In the genomic region with DNA sequence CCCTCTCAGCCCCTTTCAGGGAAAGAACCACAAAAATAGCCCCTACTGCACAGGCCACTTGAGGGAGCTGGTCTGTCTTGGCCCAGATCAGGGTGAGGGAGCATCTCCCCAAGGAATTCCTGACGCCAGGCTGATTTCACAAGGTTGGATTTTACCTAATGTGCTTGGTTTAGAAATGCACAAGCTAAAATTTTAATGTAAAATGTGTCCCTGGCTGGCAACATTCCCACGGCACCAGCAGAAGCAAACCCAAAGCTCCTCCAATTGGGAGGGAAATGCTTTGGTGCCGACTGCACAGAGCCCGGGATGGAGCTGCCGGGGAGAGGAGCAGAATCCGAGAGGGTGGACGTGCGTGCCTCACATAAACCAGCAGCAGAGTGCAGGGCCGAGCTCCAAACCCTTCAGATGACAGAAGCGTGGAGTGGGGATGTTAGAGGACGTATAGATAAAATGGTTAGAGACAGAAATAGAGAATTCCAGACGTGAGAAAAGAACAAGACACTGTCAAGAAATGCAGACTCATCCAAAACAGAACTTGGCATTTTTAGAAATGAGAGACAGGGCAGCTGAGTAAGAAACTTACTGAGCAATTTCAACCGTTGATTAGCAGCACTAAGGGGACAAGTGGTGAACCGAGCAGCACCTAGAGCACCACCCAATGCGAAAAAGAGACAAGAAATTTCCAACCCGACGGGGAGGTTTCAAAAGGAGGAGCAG, we compare ENCODE assay signal across 15 cellular contexts. TPM values are rescaled to one million over a fixed set of nuclear protein-coding genes. Genes with fewer than 3 reads are reported as not detected.
A peak's percentile ranks its signal among the peaks of the same experiment; 100 is the strongest.
DNase-seq lines count a peak whose midpoint lies in the region; ATAC-seq and TF ChIP-seq lines count a peak whose summit lies in the region.
"Had no signal": no experiment of that assay in that cellular context is flagged by ENCODE, and none has a peak within 500 bp of the region (broad histone marks: within the 10 kb centered on the region; RNA-seq: fewer than 3 reads in every experiment).

No MANE protein-coding gene starts in this region.

- TF ChIP-seq CTCF in PC-3 (conservative IDR thresholded peaks at IDR 0.05; ENCODE audit: low read depth, low read length) (no peak), neural progenitor cell (IDR thresholded peaks at IDR 0.05) (no peak), Peyer's patch (IDR thresholded peaks at IDR 0.05) (no peak)

- no TSS peak for BruUV-seq in PC-3 (replicated peaks; lab: Mats Ljungman, UMichigan)

- CTCF ChIA-PET in PC-3 (lab: Charles Lee): interaction anchor here (0.6 to 3.4 kb wide), 8 partner anchors 13 to 180 kb away, joined by 3 to 34 read pairs (median 4); no protein-coding TSS in a partner anchor

- no peak overlapping the region for H3K4me3 Mint-ChIP-seq in neural progenitor cell
- H3K4me3 Mint-ChIP-seq: central memory CD8-positive, alpha-beta T cell; effector memory CD8-positive, alpha-beta T cell; T-helper 2 cell treated with Interferon-gamma antibody and Interleukin-4, amounts not matched to agents 5 μg/mL and 100 μg/mL, for 36 hours had no signal

- H3K4me2 ChIP-seq in PC-3 (ENCODE audit: low read length) (peak overlapping the region; percentile 90), neural progenitor cell (no peak overlapping the region)

- in situ Hi-C loops in G401 (cut with HindIII; ENCODE audit: low sequenced_read_pairs): no loop called here

- H3K9me2 ChIP-seq in PC-3 (replicated peaks; ENCODE audit: low read length): no peaks in the 10 kb centered on the region

- no peak for TF ChIP-seq POLR2A in Peyer's patch (IDR thresholded peaks at IDR 0.05)

- no peak overlapping the region for H3K9ac ChIP-seq in PC-3 (ENCODE audit: low read length)
- H3K9ac ChIP-seq in neural progenitor cell: no peak overlapping the region

- no peaks in the 10 kb centered on the region for H3K36me3 ChIP-seq in PC-3 (ENCODE audit: low read depth, low read length)
- H3K36me3 ChIP-seq in neural progenitor cell: no peaks in the 10 kb centered on the region
- H3K36me3 ChIP-seq in Peyer's patch: no peaks in the 10 kb centered on the region
- H3K36me3 ChIP-seq: ovary, suprapubic skin had no signal

- ATAC-seq in PC-3 (0 out of 2 replicates have a peak, but pooled peaks have one; percentile 7), HG02884 (IDR thresholded peaks at IDR 0.05; ENCODE audit: unreplicated experiment) (no peak), HG02852 (IDR thresholded peaks at IDR 0.05; ENCODE audit: unreplicated experiment) (no peak)
- ATAC-seq: effector memory CD8-positive, alpha-beta T cell had no signal

- H3K27ac Mint-ChIP-seq in neural progenitor cell: no peak overlapping the region
- H3K27ac Mint-ChIP-seq: T-helper 2 cell treated with Interferon-gamma antibody and Interleukin-4, amounts not matched to agents 5 μg/mL and 100 μg/mL, for 36 hours had no signal

- DNase-seq in G401 (ENCODE audit: low spot score) (peak; percentile 59), PC-3 (no peak), fibroblast of gingiva (ENCODE audit: low read depth) (peak; percentile 55), neural progenitor cell (ENCODE audit: low spot score) (no peak), NCI-H510A treated with DMSO at 0.1 percent for 48 hours (lab: John Stamatoyannopoulos, UW) (no peak), Peyer's patch (no peak)
- DNase-seq: KG1 had no signal

- peaks cover 10% of the 10 kb centered on the region for H3K27me3 ChIP-seq in PC-3 (ENCODE audit: low read length)
- no peaks in the 10 kb centered on the region for H3K27me3 ChIP-seq in neural progenitor cell
- H3K27me3 ChIP-seq in Peyer's patch: no peaks in the 10 kb centered on the region
- H3K27me3 ChIP-seq: ovary had no signal

- H4K20me1 ChIP-seq in PC-3 (ENCODE audit: low read length) (no peaks in the 10 kb centered on the region), neural progenitor cell (ENCODE audit: low read depth) (no peaks in the 10 kb centered on the region)

- H3K9me3 ChIP-seq in PC-3 (ENCODE audit: low read length) (no peaks in the 10 kb centered on the region), neural progenitor cell (ENCODE audit: low read depth) (no peaks in the 10 kb centered on the region), Peyer's patch (no peaks in the 10 kb centered on the region)
- H3K9me3 ChIP-seq: ovary, suprapubic skin had no signal

- intact Hi-C loops in PC-3 (cut with micrococcal nuclease): loop anchor here (1.0 kb wide), 1 partner anchor 86 kb away; no protein-coding TSS in a partner anchor

- H3K4me3 ChIP-seq in PC-3 (ENCODE audit: low read length) (peak overlapping the region; percentile 60; the same call in 1 of the 2 replicates), neural progenitor cell (no peak overlapping the region), Peyer's patch (no peak overlapping the region)
- H3K4me3 ChIP-seq: ovary, suprapubic skin had no signal

- H3F3A ChIP-seq in PC-3 (ENCODE audit: low read length, unreplicated experiment) (no peaks in the 10 kb centered on the region), neural progenitor cell (ENCODE audit: low read depth) (no peaks in the 10 kb centered on the region)

- H3K4me1 Mint-ChIP-seq in neural progenitor cell: peaks cover 16% of the 10 kb centered on the region
- H3K4me1 Mint-ChIP-seq: central memory CD8-positive, alpha-beta T cell had no signal

- H3K9me3 Mint-ChIP-seq in neural progenitor cell: no peaks in the 10 kb centered on the region
- H3K9me3 Mint-ChIP-seq: central memory CD8-positive, alpha-beta T cell; effector memory CD8-positive, alpha-beta T cell; T-helper 2 cell treated with Interferon-gamma antibody and Interleukin-4, amounts not matched to agents 5 μg/mL and 100 μg/mL, for 36 hours had no signal

- H3K27me3 Mint-ChIP-seq in neural progenitor cell (ENCODE audit: insufficient read depth, low read depth): peaks cover 12% of the 10 kb centered on the region

- peaks cover 12% of the 10 kb centered on the region; the same call in 1 of the 2 replicates for H3K4me1 ChIP-seq in PC-3 (ENCODE audit: insufficient read depth, low read length)
- peaks cover 8% of the 10 kb centered on the region for H3K4me1 ChIP-seq in neural progenitor cell
- peaks cover 0 to 7% (median 0%) of the 10 kb centered on the region in 4 donors for H3K4me1 ChIP-seq in Peyer's patch

- POLR2A ChIA-PET in PC-3 (lab: Charles Lee; ENCODE audit: unreplicated experiment): interaction anchor here (0.6 kb wide), 1 partner anchor 45 kb away, joined by 6 read pairs; no protein-coding TSS in a partner anchor

- H3K27ac ChIP-seq in PC-3 (ENCODE audit: low read length) (no peak overlapping the region), neural progenitor cell (no peak overlapping the region), Peyer's patch (no peak overlapping the region)
- H3K27ac ChIP-seq: HL-60, ovary, suprapubic skin had no signal

- H3K36me3 Mint-ChIP-seq in neural progenitor cell: no peaks in the 10 kb centered on the region

- H2AFZ ChIP-seq in PC-3 (ENCODE audit: low read length): peak overlapping the region; percentile 82; the same call in 1 of the 2 replicates
- peak overlapping the region; percentile 70 for H2AFZ ChIP-seq in neural progenitor cell (replicated peaks)

- no peaks in the 10 kb centered on the region for H3K79me2 ChIP-seq in PC-3 (ENCODE audit: low read length)
- H3K79me2 ChIP-seq in neural progenitor cell (ENCODE audit: low read depth): no peaks in the 10 kb centered on the region

RNA-seq across cellular contexts. Expression of a gene that starts 41.6 kb away (rescaled TPM):
- 5.3 and 13.7 TPM in 2 replicates for total RNA-seq in G401 (2014; rRNA removed; shearing (Covaris generic))
- total RNA-seq in PC-3 (2014; rRNA removed): 22.6 and 29.1 TPM in 2 replicates
- total RNA-seq in neural progenitor cell (ENCODE audit: low replicate concordance): 2.9 and 7.4 TPM in 2 replicates
- 10 to 100 TPM in 1 of 4 donors, 1 to 10 TPM in 3; 2.2 to 11.6 (median 6.4) TPM for total RNA-seq in Peyer's patch

RNA-seq across cellular contexts. Expression of a gene that starts 42.9 kb away (rescaled TPM):
- total RNA-seq in G401 (2014; rRNA removed; shearing (Covaris generic)): not detected in 2 replicates
- total RNA-seq in PC-3 (2014; rRNA removed): 0.23 TPM in 1 of 2 replicates, not detected in the other
- total RNA-seq in neural progenitor cell (ENCODE audit: low replicate concordance): 0.19 TPM in 1 of 2 replicates, not detected in the other
- total RNA-seq in Peyer's patch: 1 to 10 TPM in 1 of 4 donors, under 1 TPM in 2, not detected in 1; 0.35 to 1.1 (median 0.83) TPM
- total RNA-seq: suprapubic skin had no signal

RNA-seq across cellular contexts. Expression of a gene that starts 45.6 kb away (rescaled TPM):
- total RNA-seq in G401 (2014; rRNA removed; shearing (Covaris generic)): not detected in 2 replicates
- total RNA-seq in PC-3 (2014; rRNA removed) (1.7 and 3.0 TPM in 2 replicates), neural progenitor cell (ENCODE audit: low replicate concordance) (0.53 TPM in 1 of 2 replicates, not detected in the other), Peyer's patch (not detected)

RNA-seq across cellular contexts. Expression of a gene that starts 58.5 kb away (rescaled TPM):
- 1.1 and 1.2 TPM in 2 replicates for total RNA-seq in G401 (2014; rRNA removed; shearing (Covaris generic))
- not detected in 2 replicates for total RNA-seq in PC-3 (2014; rRNA removed)
- total RNA-seq in neural progenitor cell (ENCODE audit: low replicate concordance): 0.31 and 0.45 TPM in 2 replicates
- not detected for total RNA-seq in Peyer's patch

Comparison
In these comparisons a context has a peak if more than half of its experiments do, and no peak if none do; other contexts are left out.
1. DNase-seq: peak in G401 (single experiment) and fibroblast of gingiva (single experiment); none in PC-3 (single experiment), neural progenitor cell (single experiment), NCI-H510A treated with DMSO at 0.1 percent for 48 hours (single experiment) and Peyer's patch (0 of 3).